Comparison of ENCODE assay signal across 29 cellular contexts in the genomic region with DNA sequence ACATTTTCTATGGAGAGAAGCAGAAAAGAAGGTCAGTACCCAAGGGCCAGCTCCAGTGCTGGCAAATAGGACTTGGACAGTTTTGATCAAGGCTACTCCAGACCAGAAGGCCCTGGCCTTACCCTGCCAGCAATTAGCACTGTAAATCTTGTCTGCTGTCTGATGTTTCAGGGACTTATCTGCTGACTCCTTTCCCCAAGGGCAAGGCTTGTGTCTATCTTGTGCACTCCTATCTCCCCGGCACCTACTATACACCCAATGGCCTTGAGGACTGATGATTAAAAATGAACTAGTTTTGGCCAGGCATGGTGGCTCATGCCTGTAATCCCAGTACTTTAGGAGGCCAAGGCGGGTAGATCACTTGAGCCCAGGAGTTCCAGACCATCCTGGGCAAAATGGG. TPM values are rescaled to one million over a fixed set of nuclear protein-coding genes. Genes with fewer than 3 reads are reported as not detected.
DNase-seq lines count a peak whose midpoint lies in the region; ATAC-seq, FAIRE-seq and TF ChIP-seq lines count a peak whose summit lies in the region.
"Had no signal": no experiment of that assay in that cellular context is flagged by ENCODE, and none has a peak within 500 bp of the region (broad histone marks: within the 10 kb centered on the region; RNA-seq: fewer than 3 reads in every experiment).

No MANE protein-coding gene starts in this region.

- H2AFZ ChIP-seq in K562 (ENCODE audit: low read depth, low read length): no peak overlapping the region
- no peak overlapping the region for H2AFZ ChIP-seq in osteoblast (ENCODE audit: low read length)

- intact Hi-C loops in K562 (cut with micrococcal nuclease): no loop called here

- no peaks in the 10 kb centered on the region for H3K9me1 ChIP-seq in K562 (ENCODE audit: control insufficient read depth, insufficient read depth, low read length)

- H3K4me3 ChIP-seq in K562 (no peak overlapping the region), osteoblast (ENCODE audit: insufficient read depth, low read length) (no peak overlapping the region)
- H3K4me3 ChIP-seq: BLaER1, GM12878 had no signal

- no peak for TF ChIP-seq RAD21 in K562 (CRISPR knock-in tag; conservative IDR thresholded peaks at IDR 0.05 in 1 of 2, IDR thresholded peaks at IDR 0.05 in 1 of 2)

- TF ChIP-seq CTCF in K562 (IDR thresholded peaks at IDR 0.05 in 2 of 3, conservative IDR thresholded peaks at IDR 0.05 in 1 of 3; ENCODE audit: insufficient read depth in 2 of 3, low read depth in 1 of 3, low read length in 3 of 3) (no peak), osteoblast (IDR thresholded peaks at IDR 0.05; ENCODE audit: extremely low read depth, low read depth, low read length) (no peak)

- peaks cover 21% of the 10 kb centered on the region for H3K36me3 Mint-ChIP-seq in IgD-negative memory B cell
- peaks cover 40% of the 10 kb centered on the region for H3K36me3 Mint-ChIP-seq in activated T-helper 17 cell treated with anti-CD3 and anti-CD28 coated beads, Interleukin-2, amount 50 U/mL, for 72 hours (ENCODE audit: low read depth)
- peaks cover 45% of the 10 kb centered on the region for H3K36me3 Mint-ChIP-seq in memory B cell

- H3K9ac ChIP-seq in K562 (ENCODE audit: insufficient read depth in 1 of 2, low read depth in 2 of 2, low read length in 2 of 2): peak overlapping the region in 1 of 2 experiments; percentile 48; a peak in 1 of 4 replicates
- H3K9ac ChIP-seq: BLaER1 had no signal

- BruUV-seq in K562 (replicated peaks; lab: Mats Ljungman, UMichigan): no TSS peak

- H3K36me3 ChIP-seq in K562 (ENCODE audit: control insufficient read depth, insufficient read depth, low read length) (peaks cover 43% of the 10 kb centered on the region; the same call in 2 of the 3 replicates), osteoblast (ENCODE audit: insufficient read depth, low read length) (peaks cover 40% of the 10 kb centered on the region)

- in situ Hi-C loops in K562 (cut with MboI): no loop called here

- WGBS in K562 (ENCODE audit: insufficient coverage, low coverage, missing lambda C conversion rate): 47% methylated on average over 2 of the region's 2 CpGs

- FAIRE-seq in K562 (lab: Jason Lieb, UNC): no peak
- FAIRE-seq: A204.1, GM12878, GM12892, GM18507 had no signal

- H3K9me3 ChIP-seq in K562 (replicated peaks; ENCODE audit: control insufficient read depth, insufficient read depth, low read depth, low read length) (no peaks in the 10 kb centered on the region), osteoblast (ENCODE audit: low read depth, low read length) (no peaks in the 10 kb centered on the region)
- H3K9me3 ChIP-seq: BE2C, BLaER1 had no signal

- no peak for ATAC-seq in activated T-helper 17 cell treated with anti-CD3 and anti-CD28 coated beads, Interleukin-2, amount 50 U/mL, for 72 hours (replicated peaks)
- ATAC-seq in K562: peak; percentile 68
- ATAC-seq in memory B cell (ENCODE audit: low read depth): no peak
- ATAC-seq in GM19324 (IDR thresholded peaks at IDR 0.05; ENCODE audit: low FRiP score, unreplicated experiment): no peak
- ATAC-seq: GM12878 had no signal

- H3K4me1 Mint-ChIP-seq in IgD-negative memory B cell (peaks cover 0 to 4% (median 4%) of the 10 kb centered on the region in 3 donors), memory B cell (peaks cover 5% of the 10 kb centered on the region)
- peaks cover 7% of the 10 kb centered on the region for H3K4me1 Mint-ChIP-seq in activated T-helper 17 cell treated with anti-CD3 and anti-CD28 coated beads, Interleukin-2, amount 50 U/mL, for 72 hours
- H3K4me1 Mint-ChIP-seq: CD14-positive monocyte; CD4-positive, CD25-positive, alpha-beta regulatory T cell; CD8-positive, alpha-beta memory T cell had no signal

- H3K4me2 ChIP-seq in K562 (ENCODE audit: insufficient read depth, low read length) (no peak overlapping the region), osteoblast (ENCODE audit: insufficient read depth, low read length) (no peak overlapping the region)
- H3K4me2 ChIP-seq: BLaER1 had no signal

- H3K27me3 ChIP-seq in K562 (ENCODE audit: control insufficient read depth in 2 of 2, insufficient read depth in 2 of 2, low read length in 2 of 2) (no peaks in the 10 kb centered on the region), osteoblast (ENCODE audit: insufficient read depth, low read length) (no peaks in the 10 kb centered on the region)
- H3K27me3 ChIP-seq: BE2C, BLaER1 had no signal

- peak in 2 of 4 experiments; percentile 35 to 43 for DNase-seq in K562 (ENCODE audit: extremely low read depth in 1 of 4, low spot score in 3 of 4)
- no peak for DNase-seq in memory B cell (ENCODE audit: low spot score in 2 of 2)
- DNase-seq in osteoblast (ENCODE audit: insufficient read length, low spot score, missing footprints): no peak
- no peak for DNase-seq in amygdala (lab: John Stamatoyannopoulos, UW)
- DNase-seq in NAMALWA (ENCODE audit: low spot score): no peak
- DNase-seq: 8988T; ACHN; BE2C; C1 segment of cervical spinal cord; CD4-positive, alpha-beta memory T cell; CD4-positive, CD25-positive, alpha-beta regulatory T cell; CD8-positive, alpha-beta memory T cell; COR-L47; DMS 273 treated with DMSO at 0.1 percent for 48 hours; DMS153; DMS53; DMS79; DND-41; EL; GDM1 had no signal

- no peak for TF ChIP-seq POLR2A in K562 (conservative IDR thresholded peaks at IDR 0.05)

- no peaks in the 10 kb centered on the region for H3K9me3 Mint-ChIP-seq in IgD-negative memory B cell
- H3K9me3 Mint-ChIP-seq in activated T-helper 17 cell treated with anti-CD3 and anti-CD28 coated beads, Interleukin-2, amount 50 U/mL, for 72 hours: no peaks in the 10 kb centered on the region
- H3K9me3 Mint-ChIP-seq in memory B cell: no peaks in the 10 kb centered on the region
- H3K9me3 Mint-ChIP-seq: CD4-positive, alpha-beta memory T cell; CD8-positive, alpha-beta memory T cell had no signal

- no peaks in the 10 kb centered on the region for H3K4me1 ChIP-seq in K562 (replicated peaks in 1 of 2; ENCODE audit: control insufficient read depth in 2 of 2, insufficient read depth in 2 of 2, low read length in 2 of 2)
- no peaks in the 10 kb centered on the region for H3K4me1 ChIP-seq in osteoblast (ENCODE audit: insufficient read depth, low read length)
- H3K4me1 ChIP-seq: BE2C, BLaER1 had no signal

- H3K27me3 Mint-ChIP-seq in IgD-negative memory B cell: no peaks in the 10 kb centered on the region
- no peaks in the 10 kb centered on the region for H3K27me3 Mint-ChIP-seq in activated T-helper 17 cell treated with anti-CD3 and anti-CD28 coated beads, Interleukin-2, amount 50 U/mL, for 72 hours
- H3K27me3 Mint-ChIP-seq in memory B cell: no peaks in the 10 kb centered on the region
- H3K27me3 Mint-ChIP-seq: CD4-positive, alpha-beta memory T cell; CD4-positive, CD25-positive, alpha-beta regulatory T cell; CD8-positive, alpha-beta memory T cell had no signal

- CTCF ChIA-PET in K562 (lab: Yijun Ruan, JAX; ENCODE audit: low intra/inter-chr PET ratio): interaction anchor here (0.5 kb wide), 1 partner anchor 848 kb away, joined by 3 read pairs; no protein-coding TSS in a partner anchor

- H3K27ac ChIP-seq in K562 (ENCODE audit: extremely low read depth, low read depth, low read length) (no peak overlapping the region), osteoblast (ENCODE audit: low read depth, low read length) (no peak overlapping the region)
- H3K27ac ChIP-seq: BLaER1 had no signal

- no peaks in the 10 kb centered on the region for H3K79me2 ChIP-seq in K562 (ENCODE audit: control insufficient read depth, insufficient read depth, low read length)
- no peaks in the 10 kb centered on the region for H3K79me2 ChIP-seq in osteoblast (ENCODE audit: insufficient read depth, low read length)

- H3K4me3 Mint-ChIP-seq in IgD-negative memory B cell (no peak overlapping the region), memory B cell (no peak overlapping the region)
- no peak overlapping the region for H3K4me3 Mint-ChIP-seq in activated T-helper 17 cell treated with anti-CD3 and anti-CD28 coated beads, Interleukin-2, amount 50 U/mL, for 72 hours
- H3K4me3 Mint-ChIP-seq: CD14-positive monocyte; CD4-positive, alpha-beta memory T cell; CD4-positive, CD25-positive, alpha-beta regulatory T cell; CD8-positive, alpha-beta memory T cell had no signal

- POLR2A ChIA-PET in K562 (lab: Yijun Ruan, JAX): interaction anchor here (0.7 to 2.9 kb wide), 3 partner anchors 11 to 37 kb away, joined by 3 to 12 read pairs (median 4); no protein-coding TSS in a partner anchor

- H3K27ac Mint-ChIP-seq in IgD-negative memory B cell (peak overlapping the region in 2 of 3 donors; percentile 56 to 73), memory B cell (peak overlapping the region; percentile 15)
- peak overlapping the region; percentile 63 for H3K27ac Mint-ChIP-seq in activated T-helper 17 cell treated with anti-CD3 and anti-CD28 coated beads, Interleukin-2, amount 50 U/mL, for 72 hours
- H3K27ac Mint-ChIP-seq: CD14-positive monocyte; CD4-positive, CD25-positive, alpha-beta regulatory T cell had no signal

- TF ChIP-seq EP300 in K562 (IDR thresholded peaks at IDR 0.05; ENCODE audit: low read length): no peak

- H4K20me1 ChIP-seq in K562 (replicated peaks; ENCODE audit: control insufficient read depth, insufficient read depth, low read length): 0 out of 2 replicates have a peak, but pooled peaks cover 6% of the 10 kb centered on the region
- H4K20me1 ChIP-seq in osteoblast (ENCODE audit: insufficient read depth, low read length): no peaks in the 10 kb centered on the region
- H4K20me1 ChIP-seq: BLaER1 had no signal

RNA-seq across cellular contexts. Expression of a gene that starts 37.2 kb away (rescaled TPM):
- polyA plus RNA-seq in IgD-negative memory B cell (13.7 TPM), K562 (2011; rRNA removed) (70.3 and 95.1 TPM in 2 replicates), K562 (2014; fragmentation: Illumina TruSeq; extraction: Trizol) (89.6 and 91.7 TPM in 2 replicates), K562 (2014; fragmentation: Nextera tagmentation; extraction: Ambion mirVana) (10 to 100 TPM; 18.9 to 39.4 TPM), K562 (2014; rRNA removed) (74.4 and 85.6 TPM in 2 replicates)
- total RNA-seq in activated T-helper 17 cell treated with anti-CD3 and anti-CD28 coated beads, Interleukin-2, amount 50 U/mL, for 72 hours: 10 to 100 TPM; 57.3 to 65.1 TPM
- 50.0 and 70.5 TPM in 2 replicates for total RNA-seq in K562 (2011; cell fraction: chromatin; rRNA removed; ENCODE audit: low replicate concordance)
- total RNA-seq in K562 (2011; cell fraction: nucleolus; rRNA removed): 44.6 and 55.7 TPM in 2 replicates
- total RNA-seq in K562 (2011; cell fraction: nucleoplasm; rRNA removed): 43.4 and 44.5 TPM in 2 replicates
- total RNA-seq in K562 (2014; rRNA removed) (61.1 and 70.2 TPM in 2 replicates), K562 (2014; rRNA removed; fragmentation: Illumina TruSeq; extraction: Trizol) (102 and 104 TPM in 2 replicates), K562 (2015; rRNA removed; fragmentation: Illumina TruSeq; extraction: Trizol) (82.0 and 85.0 TPM in 2 replicates), K562 (2021) (69.0 and 73.1 TPM in 2 replicates), osteoblast (25.3 and 33.3 TPM in 2 replicates)
- polyA plus RNA-seq in K562 (2011; cell fraction: cytosol; rRNA removed): 41.3 and 55.7 TPM in 2 replicates
- polyA plus RNA-seq in K562 (2011; cell fraction: nucleus; rRNA removed): 23.3 and 26.4 TPM in 2 replicates
- polyA plus RNA-seq in K562 (2012): 52.5 and 66.7 TPM in 2 replicates
- polyA minus RNA-seq in K562 (2011; rRNA and poly(A)+ RNA removed): 104 and 115 TPM in 2 replicates
- polyA minus RNA-seq in K562 (2011; cell fraction: cytosol; rRNA and poly(A)+ RNA removed): 34.6 and 39.5 TPM in 2 replicates
- polyA minus RNA-seq in K562 (2011; cell fraction: nucleus; rRNA and poly(A)+ RNA removed): 23.8 and 26.3 TPM in 2 replicates

RNA-seq across cellular contexts. Expression of a gene that starts 53.2 kb away (rescaled TPM):
- polyA plus RNA-seq in IgD-negative memory B cell: 15.1 TPM
- 1 to 10 TPM; 3.6 to 4.8 TPM for total RNA-seq in activated T-helper 17 cell treated with anti-CD3 and anti-CD28 coated beads, Interleukin-2, amount 50 U/mL, for 72 hours
- total RNA-seq in K562 (2011; cell fraction: chromatin; rRNA removed; ENCODE audit: low replicate concordance): 20.5 and 28.7 TPM in 2 replicates
- total RNA-seq in K562 (2011; cell fraction: nucleolus; rRNA removed): 16.5 and 18.0 TPM in 2 replicates
- 18.5 and 20.4 TPM in 2 replicates for total RNA-seq in K562 (2011; cell fraction: nucleoplasm; rRNA removed)
- 5.4 and 8.2 TPM in 2 replicates for total RNA-seq in K562 (2014; rRNA removed)
- total RNA-seq in K562 (2014; rRNA removed; fragmentation: Illumina TruSeq; extraction: Trizol): 5.0 and 6.0 TPM in 2 replicates
- total RNA-seq in K562 (2015; rRNA removed; fragmentation: Illumina TruSeq; extraction: Trizol): 5.8 and 5.9 TPM in 2 replicates
- total RNA-seq in K562 (2021): 8.8 and 9.0 TPM in 2 replicates
- polyA plus RNA-seq in K562 (2011; rRNA removed): 9.9 and 16.4 TPM in 2 replicates
- 12.5 and 16.9 TPM in 2 replicates for polyA plus RNA-seq in K562 (2011; cell fraction: cytosol; rRNA removed)
- 23.8 and 24.9 TPM in 2 replicates for polyA plus RNA-seq in K562 (2011; cell fraction: nucleus; rRNA removed)
- polyA plus RNA-seq in K562 (2012): 7.7 and 8.2 TPM in 2 replicates
- polyA plus RNA-seq in K562 (2014; fragmentation: Illumina TruSeq; extraction: Trizol): 8.8 and 9.6 TPM in 2 replicates
- polyA plus RNA-seq in K562 (2014; fragmentation: Nextera tagmentation; extraction: Ambion mirVana): 1 to 10 TPM in 1 of 2 experiments, under 1 TPM in 1; 0.84 to 1.4 TPM
- polyA plus RNA-seq in K562 (2014; rRNA removed): 7.5 and 8.1 TPM in 2 replicates
- polyA minus RNA-seq in K562 (2011; rRNA and poly(A)+ RNA removed): 15.5 and 17.2 TPM in 2 replicates
- polyA minus RNA-seq in K562 (2011; cell fraction: cytosol; rRNA and poly(A)+ RNA removed): 6.4 and 10.2 TPM in 2 replicates
- 8.8 and 11.0 TPM in 2 replicates for polyA minus RNA-seq in K562 (2011; cell fraction: nucleus; rRNA and poly(A)+ RNA removed)
- 27.7 and 28.6 TPM in 2 replicates for total RNA-seq in osteoblast

RNA-seq across cellular contexts. Expression of a gene that starts 57.7 kb away (rescaled TPM):
- polyA plus RNA-seq in IgD-negative memory B cell (1.1 TPM), K562 (2011; rRNA removed) (43.2 and 46.6 TPM in 2 replicates), K562 (2014; fragmentation: Illumina TruSeq; extraction: Trizol) (20.1 and 21.2 TPM in 2 replicates), K562 (2014; fragmentation: Nextera tagmentation; extraction: Ambion mirVana) (1 to 10 TPM; 2.3 to 4.7 TPM), K562 (2014; rRNA removed) (16.3 and 16.9 TPM in 2 replicates)
- 10 to 100 TPM in 1 of 2 donors, 1 to 10 TPM in 1; 7.7 to 13.8 TPM for total RNA-seq in activated T-helper 17 cell treated with anti-CD3 and anti-CD28 coated beads, Interleukin-2, amount 50 U/mL, for 72 hours
- total RNA-seq in K562 (2011; cell fraction: chromatin; rRNA removed; ENCODE audit: low replicate concordance): 41.8 and 45.3 TPM in 2 replicates
- total RNA-seq in K562 (2011; cell fraction: nucleolus; rRNA removed): 38.3 and 44.4 TPM in 2 replicates
- 44.4 and 47.6 TPM in 2 replicates for total RNA-seq in K562 (2011; cell fraction: nucleoplasm; rRNA removed)
- total RNA-seq in K562 (2014; rRNA removed) (14.8 and 15.1 TPM in 2 replicates), K562 (2014; rRNA removed; fragmentation: Illumina TruSeq; extraction: Trizol) (14.8 and 15.3 TPM in 2 replicates), K562 (2015; rRNA removed; fragmentation: Illumina TruSeq; extraction: Trizol) (14.4 and 15.5 TPM in 2 replicates), K562 (2021) (16.6 and 18.9 TPM in 2 replicates), osteoblast (10.9 and 11.6 TPM in 2 replicates)
- 33.1 and 42.6 TPM in 2 replicates for polyA plus RNA-seq in K562 (2011; cell fraction: cytosol; rRNA removed)
- 43.6 and 54.0 TPM in 2 replicates for polyA plus RNA-seq in K562 (2011; cell fraction: nucleus; rRNA removed)
- polyA plus RNA-seq in K562 (2012): 13.7 and 13.8 TPM in 2 replicates
- polyA minus RNA-seq in K562 (2011; rRNA and poly(A)+ RNA removed): 43.5 and 52.8 TPM in 2 replicates
- 15.8 and 19.3 TPM in 2 replicates for polyA minus RNA-seq in K562 (2011; cell fraction: cytosol; rRNA and poly(A)+ RNA removed)
- 20.2 and 29.5 TPM in 2 replicates for polyA minus RNA-seq in K562 (2011; cell fraction: nucleus; rRNA and poly(A)+ RNA removed)
